25 cellular contexts compared by ENCODE assay signal in genomic region chr2:72718906-72719305, GRCh38.
DNase-seq lines count a peak whose midpoint lies in the region; ATAC-seq and TF ChIP-seq lines count a peak whose summit lies in the region.
"Had no signal": no experiment of that assay in that cellular context is flagged by ENCODE, and none has a peak within 500 bp of the region (broad histone marks: within the 10 kb centered on the region; RNA-seq: fewer than 3 reads in every experiment).

No MANE protein-coding gene starts in this region.

- peaks cover 16% of the 10 kb centered on the region for H3K4me1 ChIP-seq in ES-I3 (ENCODE audit: insufficient read depth, low read length)

- POLR2A ChIA-PET in MCF 10A (lab: Yijun Ruan, JAX), result interaction anchor here (0.7 kb wide), 3 partner anchors 11 to 1925 kb away, joined by 3 to 4 read pairs (median 3); no protein-coding TSS in a partner anchor

- no TSS peak for BruUV-seq in MCF 10A (replicated peaks; lab: Mats Ljungman, UMichigan)

- H3K36me3 Mint-ChIP-seq in T-helper 17 cell (ENCODE audit: low read depth), result peaks cover 2% of the 10 kb centered on the region
- no peaks in the 10 kb centered on the region for H3K36me3 Mint-ChIP-seq in MCF 10A (ENCODE audit: insufficient read depth, unreplicated experiment)

- H3K4me3 Mint-ChIP-seq in T-helper 17 cell (no peak overlapping the region), MCF 10A (ENCODE audit: unreplicated experiment) (no peak overlapping the region)
- H3K4me3 Mint-ChIP-seq: activated naive CD4-positive, alpha-beta T cell treated with anti-CD3 and anti-CD28 coated beads, Interleukin-2, amount 50 U/mL, for 24 hours; memory B cell; naive thymus-derived CD8-positive, alpha-beta T cell; stimulated activated naive CD8-positive, alpha-beta T cell treated with anti-CD3 and anti-CD28 coated beads, Interleukin-15, amount 100 ng/mL, for 72 hours had no signal

- H3K9me3 Mint-ChIP-seq in MCF 10A (ENCODE audit: unreplicated experiment), result no peaks in the 10 kb centered on the region
- H3K9me3 Mint-ChIP-seq: activated naive CD4-positive, alpha-beta T cell treated with anti-CD3 and anti-CD28 coated beads, Interleukin-2, amount 50 U/mL, for 24 hours; memory B cell; naive thymus-derived CD8-positive, alpha-beta T cell; stimulated activated naive CD8-positive, alpha-beta T cell treated with anti-CD3 and anti-CD28 coated beads, Interleukin-15, amount 100 ng/mL, for 72 hours had no signal

- DNase-seq in NCI-H69 (lab: John Stamatoyannopoulos, UW), result peak; percentile 13
- peak; percentile 77 for DNase-seq in foreskin melanocyte
- DNase-seq in renal cortical epithelial cell (ENCODE audit: low read depth), result peak; percentile 24
- DNase-seq in T-helper 17 cell, result no peak
- no peak for DNase-seq in MCF 10A (ENCODE audit: unreplicated experiment)
- DNase-seq in GM03348 (ENCODE audit: low spot score), result no peak
- DNase-seq in stimulated activated CD4-positive, alpha-beta T cell treated with anti-CD3 and anti-CD28 coated beads, Interleukin-4, amount 100 ng/mL, for 24 hours, result no peak
- DNase-seq: activated T-cell treated with anti-CD3 and anti-CD28 coated beads, Interleukin-2, amount 50 U/mL, for 48 hours; AML-193; aorta; central memory CD4-positive, alpha-beta T cell; DMS79; gastrocnemius medialis; Kasumi-1; naive thymus-derived CD8-positive, alpha-beta T cell; NCI-H1105; NCI-H2029; NCI-H345; right cardiac atrium; stimulated activated CD4-positive, alpha-beta T cell treated with anti-CD3 and anti-CD28 coated beads, Interleukin-12 subunit alpha, Interleukin-12 subunit beta, amount 100 ng/mL, for 4 hours; stimulated activated naive CD8-positive, alpha-beta T cell treated with anti-CD3 and anti-CD28 coated beads, Interleukin-15, amount 100 ng/mL, for 72 hours; tibial artery had no signal

- H3K9me3 ChIP-seq in ES-I3 (ENCODE audit: control insufficient read depth, insufficient read depth, low read length) (no peaks in the 10 kb centered on the region), T-helper 17 cell (ENCODE audit: control insufficient read depth, low read length, poor library complexity, severe bottlenecking) (no peaks in the 10 kb centered on the region)
- H3K9me3 ChIP-seq: gastrocnemius medialis, tibial artery had no signal

- H3K27ac Mint-ChIP-seq in T-helper 17 cell, result no peak overlapping the region
- no peak overlapping the region for H3K27ac Mint-ChIP-seq in MCF 10A (ENCODE audit: low read depth, unreplicated experiment)
- H3K27ac Mint-ChIP-seq: activated naive CD4-positive, alpha-beta T cell treated with anti-CD3 and anti-CD28 coated beads, Interleukin-2, amount 50 U/mL, for 24 hours; memory B cell; naive thymus-derived CD8-positive, alpha-beta T cell had no signal

- H3K4me1 Mint-ChIP-seq in T-helper 17 cell (no peaks in the 10 kb centered on the region), MCF 10A (ENCODE audit: insufficient read depth, unreplicated experiment) (no peaks in the 10 kb centered on the region)
- H3K4me1 Mint-ChIP-seq: activated naive CD4-positive, alpha-beta T cell treated with anti-CD3 and anti-CD28 coated beads, Interleukin-2, amount 50 U/mL, for 24 hours; memory B cell; stimulated activated naive CD8-positive, alpha-beta T cell treated with anti-CD3 and anti-CD28 coated beads, Interleukin-15, amount 100 ng/mL, for 72 hours had no signal

- 0 out of 2 replicates have a peak overlapping the region, but pooled peaks have one; percentile 17 for H3K9ac ChIP-seq in ES-I3 (ENCODE audit: low read depth, low read length)

- CTCF ChIA-PET in MCF 10A (lab: Yijun Ruan, JAX), result interaction anchor here (1.3 kb wide), 1 partner anchor 139 kb away, joined by 3 read pairs; no protein-coding TSS in a partner anchor

- no peaks in the 10 kb centered on the region for H3K36me3 ChIP-seq in ES-I3 (ENCODE audit: insufficient read depth, low read length)
- H3K36me3 ChIP-seq: gastrocnemius medialis had no signal

- no peaks in the 10 kb centered on the region for H3K27me3 Mint-ChIP-seq in T-helper 17 cell
- H3K27me3 Mint-ChIP-seq in MCF 10A (ENCODE audit: insufficient read depth, unreplicated experiment), result no peaks in the 10 kb centered on the region
- H3K27me3 Mint-ChIP-seq: activated naive CD4-positive, alpha-beta T cell treated with anti-CD3 and anti-CD28 coated beads, Interleukin-2, amount 50 U/mL, for 24 hours; memory B cell; naive thymus-derived CD8-positive, alpha-beta T cell; stimulated activated naive CD8-positive, alpha-beta T cell treated with anti-CD3 and anti-CD28 coated beads, Interleukin-15, amount 100 ng/mL, for 72 hours had no signal

- ATAC-seq in T-helper 17 cell, result no peak
- ATAC-seq: gastrocnemius medialis; naive thymus-derived CD8-positive, alpha-beta T cell; right cardiac atrium; stimulated activated naive CD8-positive, alpha-beta T cell treated with anti-CD3 and anti-CD28 coated beads, Interleukin-15, amount 100 ng/mL, for 72 hours had no signal

- no peak for TF ChIP-seq CTCF in MCF 10A (IDR thresholded peaks at IDR 0.05; ENCODE audit: unreplicated experiment)

- intact Hi-C loops in MCF 10A (cut with micrococcal nuclease), result no loop called here

Comparison
In these comparisons a context has a peak if more than half of its experiments do, and no peak if none do; other contexts are left out.
1. DNase-seq: peak in NCI-H69 (single experiment), foreskin melanocyte (single experiment) and renal cortical epithelial cell (single experiment); none in T-helper 17 cell (0 of 3), MCF 10A (single experiment), GM03348 (single experiment) and stimulated activated CD4-positive, alpha-beta T cell treated with anti-CD3 and anti-CD28 coated beads, Interleukin-4, amount 100 ng/mL, for 24 hours (single experiment).